ENCODE assay signal across 19 cellular contexts in genomic region chr14:63486729-63487128, GRCh38. TPM values are rescaled to one million over a fixed set of nuclear protein-coding genes. Genes with fewer than 3 reads are reported as not detected.
A peak's percentile ranks its signal among the peaks of the same experiment; 100 is the strongest.
DNase-seq lines count a peak whose midpoint lies in the region; ATAC-seq and TF ChIP-seq lines count a peak whose summit lies in the region.
"Had no signal": no experiment of that assay in that cellular context is flagged by ENCODE, and none has a peak within 500 bp of the region (broad histone marks: within the 10 kb centered on the region; RNA-seq: fewer than 3 reads in every experiment).

No MANE protein-coding gene starts in this region.

- intact Hi-C loops in cardiac septum (cut with DNase I) = no loop called here

- CTCF ChIA-PET in HEK293 (lab: Yijun Ruan, JAX) = no interaction called here

- 0 out of 2 replicates have a peak overlapping the region, but pooled peaks have one; percentile 22 for H3K27ac ChIP-seq in HEK293 (ENCODE audit: extremely low read depth, low read depth, low read length)
- no peak overlapping the region for H3K27ac ChIP-seq in SJCRH30
- H3K27ac ChIP-seq: skin epidermis, thoracic aorta had no signal

- ATAC-seq in HG03565 (IDR thresholded peaks at IDR 0.05; ENCODE audit: unreplicated experiment) = no peak

- H3K4me3 ChIP-seq in HEK293 (ENCODE audit: low read depth, low read length) (no peak overlapping the region), SJCRH30 (no peak overlapping the region)
- H3K4me3 ChIP-seq: skin epidermis, thoracic aorta had no signal

- H3K4me1 Mint-ChIP-seq in brain (peaks cover 37% of the 10 kb centered on the region), neural crest cell (peaks cover 26% of the 10 kb centered on the region)

- H3K4me1 ChIP-seq in HEK293 (ENCODE audit: control insufficient read depth, insufficient read depth, low read length) = peaks cover 15% of the 10 kb centered on the region
- no peaks in the 10 kb centered on the region for H3K4me1 ChIP-seq in SJCRH30

- no peaks in the 10 kb centered on the region for H3K9me3 ChIP-seq in HEK293 (ENCODE audit: control insufficient read depth, insufficient read depth, low read depth, low read length)
- H3K9me3 ChIP-seq in SJCRH30 (replicated peaks) = no peaks in the 10 kb centered on the region
- H3K9me3 ChIP-seq: thoracic aorta had no signal

- no peaks in the 10 kb centered on the region for H3K27me3 ChIP-seq in SJCRH30

- POLR2A ChIA-PET in HEK293 (lab: Yijun Ruan, JAX) = no interaction called here

- no peaks in the 10 kb centered on the region for H3K27me3 Mint-ChIP-seq in brain
- H3K27me3 Mint-ChIP-seq in neural crest cell (ENCODE audit: low read depth) = no peaks in the 10 kb centered on the region
- H3K27me3 Mint-ChIP-seq: activated B cell treated with CpG ODN at 0.5 μM for 24 hours, B cell, IgD-negative memory B cell had no signal

- H3K36me3 ChIP-seq in HEK293 (ENCODE audit: control insufficient read depth in 2 of 2, insufficient read depth in 1 of 2, low read length in 2 of 2) (no peaks in the 10 kb centered on the region; a peak in 1 of 3 replicates), SJCRH30 (no peaks in the 10 kb centered on the region)
- H3K36me3 ChIP-seq: thoracic aorta had no signal

- H3K36me3 Mint-ChIP-seq in brain (peaks cover 48% of the 10 kb centered on the region), neural crest cell (ENCODE audit: low read depth) (no peaks in the 10 kb centered on the region)

- H3K4me3 Mint-ChIP-seq in brain = no peak overlapping the region
- no peak overlapping the region for H3K4me3 Mint-ChIP-seq in neural crest cell
- H3K4me3 Mint-ChIP-seq: activated B cell treated with CpG ODN at 0.5 μM for 24 hours; B cell; T-helper 1 cell treated with Interleukin-12 subunit alpha and Interleukin-12 subunit beta and Interleukin-4 antibody, amounts not matched to agents 30 μg/mL and 1 μg/mL, for 36 hours had no signal

- H3K27ac Mint-ChIP-seq in brain = peak overlapping the region in 3 of 5 experiments; percentile 4 to 69 (median 18)
- peak overlapping the region; percentile 71 for H3K27ac Mint-ChIP-seq in neural crest cell (ENCODE audit: unreplicated experiment)
- H3K27ac Mint-ChIP-seq: activated B cell treated with CpG ODN at 0.5 μM for 24 hours; B cell; T-helper 1 cell treated with Interleukin-12 subunit alpha and Interleukin-12 subunit beta and Interleukin-4 antibody, amounts not matched to agents 30 μg/mL and 1 μg/mL, for 36 hours had no signal

- peaks cover 0 to 4% (median 0%) of the 10 kb centered on the region in 5 experiments for H3K9me3 Mint-ChIP-seq in brain
- no peaks in the 10 kb centered on the region for H3K9me3 Mint-ChIP-seq in neural crest cell
- H3K9me3 Mint-ChIP-seq: activated B cell treated with CpG ODN at 0.5 μM for 24 hours; IgD-negative memory B cell; T-helper 1 cell treated with Interleukin-12 subunit alpha and Interleukin-12 subunit beta and Interleukin-4 antibody, amounts not matched to agents 30 μg/mL and 1 μg/mL, for 36 hours had no signal

- TF ChIP-seq CTCF in HEK293 (tag by site-specific recombination; IDR thresholded peaks at IDR 0.05) = no peak
- no peak for TF ChIP-seq CTCF in brain (conservative IDR thresholded peaks at IDR 0.05)
- no peak for TF ChIP-seq CTCF in neural crest cell (conservative IDR thresholded peaks at IDR 0.05)

- DNase-seq in NCI-H69 (lab: John Stamatoyannopoulos, UW) (peak; percentile 44), neural crest cell (ENCODE audit: low read depth, low spot score) (no peak), SJCRH30 (no peak), cardiac septum (ENCODE audit: low spot score) (no peak)
- DNase-seq: activated B cell treated with CpG ODN at 0.5 μM for 24 hours; activated effector memory CD4-positive, alpha-beta T cell treated with Interleukin-2 at 50 U/mL for 16 hours; anterior cingulate cortex; foreskin melanocyte; MV-4-11; NCI-H2081; stimulated activated CD4-positive, alpha-beta T cell treated with anti-CD3 and anti-CD28 coated beads, Interleukin-4, amount 100 ng/mL, for 24 hours had no signal

TF ChIP-seq in HEK293, 187 proteins besides CTCF, POLR2A, EP300 and RAD21:
- TF ChIP-seq ZNF843 (tag by site-specific recombination; IDR thresholded peaks at IDR 0.05) (no peak), ZBTB20 (tag by site-specific recombination; IDR thresholded peaks at IDR 0.05) (peak; percentile 64; the same call in 1 of the 2 replicates)

RNA-seq across cellular contexts. Expression of gene PPP2R5E, which starts 56.4 kb away (rescaled TPM):
- polyA plus RNA-seq in brain (ENCODE audit: insufficient read depth, low read depth, low replicate concordance) = 28.2 TPM
- total RNA-seq in neural crest cell (67.3 and 70.3 TPM in 2 replicates), cardiac septum (40.3 TPM)
- 26.0 and 28.5 TPM in 2 replicates for total RNA-seq in SJCRH30 (2014; rRNA removed; shearing (Covaris generic))
